Comparison of ENCODE assay signal across 26 cellular contexts in the genomic region with DNA sequence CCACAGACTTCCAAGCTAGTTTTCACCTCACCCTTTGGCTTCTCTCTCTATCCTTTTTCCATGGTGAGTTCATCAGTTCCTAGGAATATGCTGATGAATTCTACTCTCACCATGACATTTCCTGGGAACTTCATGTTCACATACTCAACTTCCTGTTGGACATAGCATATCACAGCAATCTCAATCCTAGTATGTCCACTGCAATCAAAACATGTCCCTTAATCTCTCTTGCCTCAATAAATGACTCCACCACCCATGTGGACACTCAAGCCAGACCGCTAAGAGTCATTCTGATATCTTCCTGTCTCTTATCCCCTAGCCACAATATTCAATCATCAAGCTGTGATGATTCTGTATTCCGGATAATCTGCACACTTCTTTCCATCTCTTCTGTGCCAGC.
"Had no signal": no experiment of that assay in that cellular context is flagged by ENCODE, and none has a peak within 500 bp of the region (broad histone marks: within the 10 kb centered on the region; RNA-seq: fewer than 3 reads in every experiment).

No MANE protein-coding gene starts in this region.

- H3K27me3 Mint-ChIP-seq: naive B cell; stimulated activated naive CD8-positive, alpha-beta T cell treated with anti-CD3 and anti-CD28 coated beads, Interleukin-15, Interleukin-2, amounts not matched to agents 100 ng/mL and 50 ng/mL, for 24 hours; type B pancreatic cell had no signal

- H3K4me1 ChIP-seq: left ventricle myocardium inferior, pancreas, prostate gland, tibial nerve, uterus had no signal

- H3K4me2 ChIP-seq: neural progenitor cell had no signal

- H3K9me3 Mint-ChIP-seq: mesothelial cell of epicardium; nephron progenitor cell; neural progenitor cell; stimulated activated naive B cell treated with anti-CD40 and anti-IgM and Interleukin-4, amounts not matched to agents 10 μg/mL and 1 μg/mL and 100 μg/mL, for 72 hours; stimulated activated naive CD8-positive, alpha-beta T cell treated with anti-CD3 and anti-CD28 coated beads, Interleukin-15, Interleukin-2, amounts not matched to agents 100 ng/mL and 50 ng/mL, for 24 hours; type B pancreatic cell had no signal

- FAIRE-seq: pancreas had no signal

- H3K27ac ChIP-seq: left ventricle myocardium inferior, neural progenitor cell, pancreas, prostate gland, skin epidermis, tibial nerve, uterus had no signal

- ATAC-seq: natural killer cell; pancreas; right cardiac atrium; sciatic nerve; stimulated activated naive B cell treated with anti-CD40 and anti-IgM and Interleukin-4, amounts not matched to agents 10 μg/mL and 1 μg/mL and 100 μg/mL, for 72 hours had no signal

- H3K27ac Mint-ChIP-seq: mesothelial cell of epicardium; naive B cell; natural killer cell; nephron progenitor cell; neural progenitor cell; stimulated activated naive B cell treated with anti-CD40 and anti-IgM and Interleukin-4, amounts not matched to agents 10 μg/mL and 1 μg/mL and 100 μg/mL, for 72 hours; stimulated activated naive CD8-positive, alpha-beta T cell treated with anti-CD3 and anti-CD28 coated beads, Interleukin-15, Interleukin-2, amounts not matched to agents 100 ng/mL and 50 ng/mL, for 24 hours; type B pancreatic cell had no signal

- H3K4me3 Mint-ChIP-seq: mesothelial cell of epicardium; naive B cell; natural killer cell; nephron progenitor cell; neural progenitor cell; stimulated activated naive B cell treated with anti-CD40 and anti-IgM and Interleukin-4, amounts not matched to agents 10 μg/mL and 1 μg/mL and 100 μg/mL, for 72 hours; stimulated activated naive CD8-positive, alpha-beta T cell treated with anti-CD3 and anti-CD28 coated beads, Interleukin-15, Interleukin-2, amounts not matched to agents 100 ng/mL and 50 ng/mL, for 24 hours; type B pancreatic cell had no signal

- H3K9ac ChIP-seq: neural progenitor cell had no signal

- H3K36me3 ChIP-seq: left ventricle myocardium inferior, neural progenitor cell, pancreas, prostate gland, tibial nerve, uterus had no signal

- H3K27me3 ChIP-seq: neural progenitor cell, pancreas, tibial nerve, uterus had no signal

- DNase-seq: islet precursor cell; left ventricle myocardium inferior; mesendoderm; naive B cell; natural killer cell; nephron progenitor cell; pancreas; posterior cingulate gyrus; retina; stimulated activated CD4-positive, alpha-beta T cell treated with anti-CD3 and anti-CD28 coated beads, Interleukin-12 subunit alpha, Interleukin-12 subunit beta, amount 100 ng/mL, for 4 hours; stimulated activated CD4-positive, alpha-beta T cell treated with anti-CD3 and anti-CD28 coated beads, Interleukin-15, amount 100 ng/mL, for 24 hours; stimulated activated CD4-positive, alpha-beta T cell treated with anti-CD3 and anti-CD28 coated beads, Interleukin-2, amount 100 ng/mL, for 24 hours; stimulated activated CD4-positive, alpha-beta T cell treated with anti-CD3 and anti-CD28 coated beads, Interleukin-4, amount 100 ng/mL, for 1 hour; stimulated activated naive B cell treated with anti-CD40 and anti-IgM and Interleukin-4, amounts not matched to agents 10 μg/mL and 1 μg/mL and 100 μg/mL, for 72 hours; substantia nigra; uterus had no signal

- H2AFZ ChIP-seq: neural progenitor cell had no signal

- H3K4me3 ChIP-seq: left ventricle myocardium inferior, lung, neural progenitor cell, pancreas, prostate gland, skin epidermis, tibial nerve, uterus had no signal

- H3K36me3 Mint-ChIP-seq: mesothelial cell of epicardium; natural killer cell; neural progenitor cell; stimulated activated naive B cell treated with anti-CD40 and anti-IgM and Interleukin-4, amounts not matched to agents 10 μg/mL and 1 μg/mL and 100 μg/mL, for 72 hours; type B pancreatic cell had no signal

- H3K9me3 ChIP-seq: left ventricle myocardium inferior, pancreas, prostate gland, tibial nerve, uterus had no signal

- H3K4me1 Mint-ChIP-seq: natural killer cell, neural progenitor cell had no signal
